In genomic region chr6:168734523-168734922, GRCh38 we compare ENCODE assay signal across 23 cellular contexts.
"Had no signal": no experiment of that assay in that cellular context is flagged by ENCODE, and none has a peak within 500 bp of the region (broad histone marks: within the 10 kb centered on the region; RNA-seq: fewer than 3 reads in every experiment).

No MANE protein-coding gene starts in this region.

- H3K4me1 ChIP-seq: ascending aorta, gastrocnemius medialis, suprapubic skin, transverse colon had no signal

- H3K27me3 Mint-ChIP-seq: activated T-helper 17 cell treated with anti-CD3 and anti-CD28 coated beads, Interleukin-2, amount 50 U/mL, for 72 hours had no signal

- H3K4me3 ChIP-seq: ascending aorta, gastrocnemius medialis, neural progenitor cell, stomach, suprapubic skin, transverse colon had no signal

- H3K4me1 Mint-ChIP-seq: activated T-helper 17 cell treated with anti-CD3 and anti-CD28 coated beads, Interleukin-2, amount 50 U/mL, for 72 hours; stimulated activated effector memory CD8-positive, alpha-beta T cell treated with anti-CD3 and anti-CD28 coated beads, Interleukin-12 subunit alpha, Interleukin-12 subunit beta, amount 100 ng/mL, for 72 hours had no signal

- H3K27ac Mint-ChIP-seq: activated naive CD4-positive, alpha-beta T cell treated with anti-CD3 and anti-CD28 coated beads, Interleukin-2, amount 50 U/mL, for 72 hours; activated T-helper 17 cell treated with anti-CD3 and anti-CD28 coated beads, Interleukin-2, amount 50 U/mL, for 72 hours; mesothelial cell of epicardium; naive thymus-derived CD8-positive, alpha-beta T cell; neural progenitor cell; stimulated activated effector memory CD8-positive, alpha-beta T cell treated with anti-CD3 and anti-CD28 coated beads, Interleukin-12 subunit alpha, Interleukin-12 subunit beta, amount 100 ng/mL, for 72 hours had no signal

- H3K4me3 Mint-ChIP-seq: activated T-helper 17 cell treated with anti-CD3 and anti-CD28 coated beads, Interleukin-2, amount 50 U/mL, for 72 hours; mesothelial cell of epicardium; naive thymus-derived CD8-positive, alpha-beta T cell; neural progenitor cell; stimulated activated effector memory CD8-positive, alpha-beta T cell treated with anti-CD3 and anti-CD28 coated beads, Interleukin-12 subunit alpha, Interleukin-12 subunit beta, amount 100 ng/mL, for 72 hours had no signal

- H3K27me3 ChIP-seq: ascending aorta, brain microvascular endothelial cell, gastrocnemius medialis, neural progenitor cell, stomach, transverse colon had no signal

- DNase-seq: activated CD4-positive, alpha-beta T cell treated with anti-CD3 and anti-CD28 coated beads, Interleukin-2, amount 50 U/mL, for 1 hour; activated CD4-positive, CD25-positive, alpha-beta regulatory T cell treated with anti-CD3 and anti-CD28 coated beads, Interleukin-2, amount 50 U/mL, for 72 hours; activated T-cell treated with anti-CD3 and anti-CD28 coated beads, Interleukin-2, amount 50 U/mL, for 1 hour; brain microvascular endothelial cell; central memory CD4-positive, alpha-beta T cell; effector memory CD4-positive, alpha-beta T cell; gastrocnemius medialis; left ventricle myocardium superior; mammary epithelial cell; naive thymus-derived CD8-positive, alpha-beta T cell; posterior cingulate gyrus; small intestine; stimulated activated CD4-positive, alpha-beta T cell treated with anti-CD3 and anti-CD28 coated beads, Interleukin-2, amount 100 ng/mL, for 24 hours; stomach; transverse colon; WERI-Rb-1 had no signal

- H3K36me3 ChIP-seq: ascending aorta, brain microvascular endothelial cell, gastrocnemius medialis, neural progenitor cell, stomach, suprapubic skin, transverse colon, WERI-Rb-1 had no signal

- H3K36me3 Mint-ChIP-seq: neural progenitor cell; stimulated activated effector memory CD8-positive, alpha-beta T cell treated with anti-CD3 and anti-CD28 coated beads, Interleukin-12 subunit alpha, Interleukin-12 subunit beta, amount 100 ng/mL, for 72 hours had no signal

- H3K27ac ChIP-seq: ascending aorta, brain microvascular endothelial cell, gastrocnemius medialis, neural progenitor cell, stomach, suprapubic skin, transverse colon, WERI-Rb-1 had no signal

- H3K9me3 Mint-ChIP-seq: activated naive CD4-positive, alpha-beta T cell treated with anti-CD3 and anti-CD28 coated beads, Interleukin-2, amount 50 U/mL, for 72 hours; activated T-helper 17 cell treated with anti-CD3 and anti-CD28 coated beads, Interleukin-2, amount 50 U/mL, for 72 hours had no signal

- H3K9ac ChIP-seq: neural progenitor cell had no signal

- H3K9me3 ChIP-seq: gastrocnemius medialis had no signal
